Comparison of ENCODE assay signal across 1 cellular context in the genomic region with DNA sequence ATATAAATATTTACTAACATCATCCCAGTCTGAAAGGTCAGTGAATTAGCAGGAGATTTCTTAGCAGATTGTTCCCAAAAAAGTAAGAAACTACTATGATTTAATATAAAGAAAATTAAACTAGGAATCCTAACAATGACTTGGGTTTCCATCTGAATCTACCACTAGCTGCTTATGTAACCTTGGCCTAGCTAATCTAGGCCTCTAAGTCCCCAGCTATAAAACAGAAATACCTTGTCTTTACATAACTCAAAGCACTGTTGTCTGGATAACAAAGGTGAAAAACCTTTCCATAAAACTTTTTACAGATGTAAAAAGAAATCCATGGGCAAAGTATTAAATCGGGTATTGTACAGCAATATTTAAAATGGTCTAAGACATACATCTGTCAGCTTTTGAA.
TF ChIP-seq lines count a peak whose summit lies in the region.

No MANE protein-coding gene starts in this region.

TF ChIP-seq in GM23338, 12 proteins besides CTCF, POLR2A, EP300 and RAD21 (continued from another document):
- TF ChIP-seq, protein P1, sequence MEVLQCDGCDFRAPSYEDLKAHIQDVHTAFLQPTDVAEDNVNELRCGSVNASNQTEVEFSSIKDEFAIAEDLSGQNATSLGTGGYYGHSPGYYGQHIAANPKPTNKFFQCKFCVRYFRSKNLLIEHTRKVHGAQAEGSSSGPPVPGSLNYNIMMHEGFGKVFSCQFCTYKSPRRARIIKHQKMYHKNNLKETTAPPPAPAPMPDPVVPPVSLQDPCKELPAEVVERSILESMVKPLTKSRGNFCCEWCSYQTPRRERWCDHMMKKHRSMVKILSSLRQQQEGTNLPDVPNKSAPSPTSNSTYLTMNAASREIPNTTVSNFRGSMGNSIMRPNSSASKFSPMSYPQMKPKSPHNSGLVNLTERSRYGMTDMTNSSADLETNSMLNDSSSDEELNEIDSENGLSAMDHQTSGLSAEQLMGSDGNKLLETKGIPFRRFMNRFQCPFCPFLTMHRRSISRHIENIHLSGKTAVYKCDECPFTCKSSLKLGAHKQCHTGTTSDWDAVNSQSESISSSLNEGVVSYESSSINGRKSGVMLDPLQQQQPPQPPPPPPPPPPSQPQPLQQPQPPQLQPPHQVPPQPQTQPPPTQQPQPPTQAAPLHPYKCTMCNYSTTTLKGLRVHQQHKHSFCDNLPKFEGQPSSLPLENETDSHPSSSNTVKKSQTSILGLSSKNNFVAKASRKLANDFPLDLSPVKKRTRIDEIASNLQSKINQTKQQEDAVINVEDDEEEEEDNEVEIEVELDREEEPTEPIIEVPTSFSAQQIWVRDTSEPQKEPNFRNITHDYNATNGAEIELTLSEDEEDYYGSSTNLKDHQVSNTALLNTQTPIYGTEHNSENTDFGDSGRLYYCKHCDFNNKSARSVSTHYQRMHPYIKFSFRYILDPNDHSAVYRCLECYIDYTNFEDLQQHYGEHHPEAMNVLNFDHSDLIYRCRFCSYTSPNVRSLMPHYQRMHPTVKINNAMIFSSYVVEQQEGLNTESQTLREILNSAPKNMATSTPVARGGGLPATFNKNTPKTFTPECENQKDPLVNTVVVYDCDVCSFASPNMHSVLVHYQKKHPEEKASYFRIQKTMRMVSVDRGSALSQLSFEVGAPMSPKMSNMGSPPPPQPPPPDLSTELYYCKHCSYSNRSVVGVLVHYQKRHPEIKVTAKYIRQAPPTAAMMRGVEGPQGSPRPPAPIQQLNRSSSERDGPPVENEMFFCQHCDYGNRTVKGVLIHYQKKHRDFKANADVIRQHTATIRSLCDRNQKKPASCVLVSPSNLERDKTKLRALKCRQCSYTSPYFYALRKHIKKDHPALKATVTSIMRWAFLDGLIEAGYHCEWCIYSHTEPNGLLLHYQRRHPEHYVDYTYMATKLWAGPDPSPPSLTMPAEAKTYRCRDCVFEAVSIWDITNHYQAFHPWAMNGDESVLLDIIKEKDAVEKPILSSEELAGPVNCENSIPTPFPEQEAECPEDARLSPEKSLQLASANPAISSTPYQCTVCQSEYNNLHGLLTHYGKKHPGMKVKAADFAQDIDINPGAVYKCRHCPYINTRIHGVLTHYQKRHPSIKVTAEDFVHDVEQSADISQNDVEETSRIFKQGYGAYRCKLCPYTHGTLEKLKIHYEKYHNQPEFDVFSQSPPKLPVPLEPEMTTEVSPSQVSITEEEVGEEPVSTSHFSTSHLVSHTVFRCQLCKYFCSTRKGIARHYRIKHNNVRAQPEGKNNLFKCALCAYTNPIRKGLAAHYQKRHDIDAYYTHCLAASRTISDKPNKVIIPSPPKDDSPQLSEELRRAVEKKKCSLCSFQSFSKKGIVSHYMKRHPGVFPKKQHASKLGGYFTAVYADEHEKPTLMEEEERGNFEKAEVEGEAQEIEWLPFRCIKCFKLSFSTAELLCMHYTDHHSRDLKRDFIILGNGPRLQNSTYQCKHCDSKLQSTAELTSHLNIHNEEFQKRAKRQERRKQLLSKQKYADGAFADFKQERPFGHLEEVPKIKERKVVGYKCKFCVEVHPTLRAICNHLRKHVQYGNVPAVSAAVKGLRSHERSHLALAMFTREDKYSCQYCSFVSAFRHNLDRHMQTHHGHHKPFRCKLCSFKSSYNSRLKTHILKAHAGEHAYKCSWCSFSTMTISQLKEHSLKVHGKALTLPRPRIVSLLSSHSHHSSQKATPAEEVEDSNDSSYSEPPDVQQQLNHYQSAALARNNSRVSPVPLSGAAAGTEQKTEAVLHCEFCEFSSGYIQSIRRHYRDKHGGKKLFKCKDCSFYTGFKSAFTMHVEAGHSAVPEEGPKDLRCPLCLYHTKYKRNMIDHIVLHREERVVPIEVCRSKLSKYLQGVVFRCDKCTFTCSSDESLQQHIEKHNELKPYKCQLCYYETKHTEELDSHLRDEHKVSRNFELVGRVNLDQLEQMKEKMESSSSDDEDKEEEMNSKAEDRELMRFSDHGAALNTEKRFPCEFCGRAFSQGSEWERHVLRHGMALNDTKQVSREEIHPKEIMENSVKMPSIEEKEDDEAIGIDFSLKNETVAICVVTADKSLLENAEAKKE (CRISPR knock-in tag; IDR thresholded peaks at IDR 0.05) = no peak
- no peak for TF ChIP-seq STAT1 (IDR thresholded peaks at IDR 0.05; ENCODE audit: unreplicated experiment)
- TF ChIP-seq, protein P2, sequence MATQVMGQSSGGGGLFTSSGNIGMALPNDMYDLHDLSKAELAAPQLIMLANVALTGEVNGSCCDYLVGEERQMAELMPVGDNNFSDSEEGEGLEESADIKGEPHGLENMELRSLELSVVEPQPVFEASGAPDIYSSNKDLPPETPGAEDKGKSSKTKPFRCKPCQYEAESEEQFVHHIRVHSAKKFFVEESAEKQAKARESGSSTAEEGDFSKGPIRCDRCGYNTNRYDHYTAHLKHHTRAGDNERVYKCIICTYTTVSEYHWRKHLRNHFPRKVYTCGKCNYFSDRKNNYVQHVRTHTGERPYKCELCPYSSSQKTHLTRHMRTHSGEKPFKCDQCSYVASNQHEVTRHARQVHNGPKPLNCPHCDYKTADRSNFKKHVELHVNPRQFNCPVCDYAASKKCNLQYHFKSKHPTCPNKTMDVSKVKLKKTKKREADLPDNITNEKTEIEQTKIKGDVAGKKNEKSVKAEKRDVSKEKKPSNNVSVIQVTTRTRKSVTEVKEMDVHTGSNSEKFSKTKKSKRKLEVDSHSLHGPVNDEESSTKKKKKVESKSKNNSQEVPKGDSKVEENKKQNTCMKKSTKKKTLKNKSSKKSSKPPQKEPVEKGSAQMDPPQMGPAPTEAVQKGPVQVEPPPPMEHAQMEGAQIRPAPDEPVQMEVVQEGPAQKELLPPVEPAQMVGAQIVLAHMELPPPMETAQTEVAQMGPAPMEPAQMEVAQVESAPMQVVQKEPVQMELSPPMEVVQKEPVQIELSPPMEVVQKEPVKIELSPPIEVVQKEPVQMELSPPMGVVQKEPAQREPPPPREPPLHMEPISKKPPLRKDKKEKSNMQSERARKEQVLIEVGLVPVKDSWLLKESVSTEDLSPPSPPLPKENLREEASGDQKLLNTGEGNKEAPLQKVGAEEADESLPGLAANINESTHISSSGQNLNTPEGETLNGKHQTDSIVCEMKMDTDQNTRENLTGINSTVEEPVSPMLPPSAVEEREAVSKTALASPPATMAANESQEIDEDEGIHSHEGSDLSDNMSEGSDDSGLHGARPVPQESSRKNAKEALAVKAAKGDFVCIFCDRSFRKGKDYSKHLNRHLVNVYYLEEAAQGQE (IDR thresholded peaks at IDR 0.05; ENCODE audit: unreplicated experiment) = no peak
- no peak for TF ChIP-seq CREB1 (CRISPR knock-in tag; IDR thresholded peaks at IDR 0.05; ENCODE audit: low read depth)
- no peak for TF ChIP-seq ZNF331 (CRISPR knock-in tag; IDR thresholded peaks at IDR 0.05; ENCODE audit: low read depth)
- no peak for TF ChIP-seq EZH2 (IDR thresholded peaks at IDR 0.05; ENCODE audit: low read depth, unreplicated experiment)
- TF ChIP-seq, protein P3, sequence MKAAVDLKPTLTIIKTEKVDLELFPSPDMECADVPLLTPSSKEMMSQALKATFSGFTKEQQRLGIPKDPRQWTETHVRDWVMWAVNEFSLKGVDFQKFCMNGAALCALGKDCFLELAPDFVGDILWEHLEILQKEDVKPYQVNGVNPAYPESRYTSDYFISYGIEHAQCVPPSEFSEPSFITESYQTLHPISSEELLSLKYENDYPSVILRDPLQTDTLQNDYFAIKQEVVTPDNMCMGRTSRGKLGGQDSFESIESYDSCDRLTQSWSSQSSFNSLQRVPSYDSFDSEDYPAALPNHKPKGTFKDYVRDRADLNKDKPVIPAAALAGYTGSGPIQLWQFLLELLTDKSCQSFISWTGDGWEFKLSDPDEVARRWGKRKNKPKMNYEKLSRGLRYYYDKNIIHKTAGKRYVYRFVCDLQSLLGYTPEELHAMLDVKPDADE (IDR thresholded peaks at IDR 0.05) = no peak
- no peak for TF ChIP-seq EZH2phosphoT487 (IDR thresholded peaks at IDR 0.05; ENCODE audit: unreplicated experiment)
- no peak for TF ChIP-seq ZNF114 (CRISPR knock-in tag; IDR thresholded peaks at IDR 0.05)
- no peak for TF ChIP-seq JUNB (IDR thresholded peaks at IDR 0.05; ENCODE audit: unreplicated experiment)
- TF ChIP-seq NANOG (IDR thresholded peaks at IDR 0.05; ENCODE audit: borderline replicate concordance) = no peak
